18 cellular contexts compared by ENCODE assay signal in the genomic region with DNA sequence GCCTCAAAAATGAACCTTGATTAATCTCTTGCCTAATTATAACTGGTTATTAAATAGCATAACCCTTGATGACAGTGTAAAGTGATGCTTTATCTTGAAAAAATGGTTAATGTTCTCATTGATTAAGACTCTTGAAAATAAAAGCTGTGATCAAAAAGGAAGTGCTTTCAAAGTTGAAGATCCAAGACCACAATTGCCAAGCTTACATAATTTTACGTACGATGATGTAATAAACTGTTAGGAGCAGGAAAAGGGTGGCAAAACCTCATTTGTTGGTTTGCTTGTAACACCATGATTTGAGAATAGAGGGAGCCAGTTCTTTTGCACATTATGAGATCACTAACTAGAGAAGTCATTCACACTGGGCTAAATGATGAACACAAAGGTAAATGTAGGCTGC.
"Had no signal": no experiment of that assay in that cellular context is flagged by ENCODE, and none has a peak within 500 bp of the region (broad histone marks: within the 10 kb centered on the region; RNA-seq: fewer than 3 reads in every experiment).

No MANE protein-coding gene starts in this region.

- H3K9me3 ChIP-seq: esophagus squamous epithelium, gastroesophageal sphincter, right atrium auricular region, stomach, thoracic aorta had no signal

- H3K27me3 ChIP-seq: esophagus squamous epithelium, gastroesophageal sphincter, right atrium auricular region, stomach had no signal

- ATAC-seq: effector memory CD8-positive, alpha-beta T cell; gastroesophageal sphincter; left lobe of liver; naive thymus-derived CD8-positive, alpha-beta T cell had no signal

- H3K4me3 ChIP-seq: esophagus squamous epithelium, gastroesophageal sphincter, right atrium auricular region, stomach, thoracic aorta had no signal

- DNase-seq: effector memory CD8-positive, alpha-beta T cell; esophagus squamous epithelium; foreskin fibroblast; glutamatergic neuron; islet precursor cell; mammary epithelial cell; naive thymus-derived CD8-positive, alpha-beta T cell; posterior cingulate gyrus; small intestine; stimulated activated CD4-positive, alpha-beta T cell treated with anti-CD3 and anti-CD28 coated beads, Interleukin-12 subunit alpha, Interleukin-12 subunit beta, amount 100 ng/mL, for 4 hours; stimulated activated naive CD4-positive, alpha-beta T cell; stomach; substantia nigra; trophoblast cell had no signal

- H3K36me3 ChIP-seq: esophagus squamous epithelium, gastroesophageal sphincter, right atrium auricular region, stomach, thoracic aorta had no signal

- H3K4me1 ChIP-seq: gastroesophageal sphincter, right atrium auricular region had no signal

- H3K27ac ChIP-seq: esophagus squamous epithelium, gastroesophageal sphincter, right atrium auricular region, stomach, thoracic aorta had no signal
